In the genomic region with DNA sequence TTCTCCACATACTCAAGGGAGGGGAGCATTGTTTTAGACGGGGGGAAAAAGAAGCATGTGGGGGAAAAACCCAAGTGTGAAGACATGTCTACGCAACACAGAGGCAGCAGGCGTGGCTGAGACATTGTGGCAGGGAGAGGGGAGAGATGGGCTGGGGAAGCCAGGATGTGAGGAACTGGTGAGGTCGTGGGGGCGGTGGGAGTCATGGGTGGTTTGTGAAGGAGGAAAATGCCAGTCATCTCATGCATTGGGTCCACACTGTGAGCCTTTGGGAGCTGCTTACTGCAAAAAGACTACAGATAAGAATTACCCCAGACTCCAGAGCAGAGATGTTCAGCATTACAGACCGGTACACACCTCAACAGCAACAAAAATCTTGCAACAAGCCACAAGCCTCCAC, we compare ENCODE assay signal across 10 cellular contexts. TPM values are rescaled to one million over a fixed set of nuclear protein-coding genes. Genes with fewer than 3 reads are reported as not detected.
DNase-seq lines count a peak whose midpoint lies in the region; ATAC-seq, FAIRE-seq and TF ChIP-seq lines count a peak whose summit lies in the region.
"Had no signal": no experiment of that assay in that cellular context is flagged by ENCODE, and none has a peak within 500 bp of the region (broad histone marks: within the 10 kb centered on the region; RNA-seq: fewer than 3 reads in every experiment).

No MANE protein-coding gene starts in this region.

- H3K79me2 ChIP-seq in trophoblast cell (ENCODE audit: control insufficient read depth, insufficient read depth, low read length, poor library complexity): no peaks in the 10 kb centered on the region

- no peak overlapping the region for H4K91ac ChIP-seq in trophoblast cell (ENCODE audit: low read depth, low read length)

- CTCF ChIA-PET in naive thymus-derived CD4-positive, alpha-beta T cell (lab: Charles Lee): no interaction called here

- no peak overlapping the region for H3K4me2 ChIP-seq in trophoblast cell (ENCODE audit: low read length)

- H2AK5ac ChIP-seq in trophoblast cell (ENCODE audit: low read length): no peak overlapping the region

- H3K9ac ChIP-seq in trophoblast cell (ENCODE audit: low read length): no peak overlapping the region

- H3K9me3 ChIP-seq in T-helper 17 cell (ENCODE audit: control insufficient read depth, low read length, poor library complexity, severe bottlenecking) (no peaks in the 10 kb centered on the region), trophoblast cell (ENCODE audit: insufficient read depth, low read depth, low read length) (peaks cover 9% of the 10 kb centered on the region)
- no peaks in the 10 kb centered on the region for H3K9me3 ChIP-seq in naive thymus-derived CD4-positive, alpha-beta T cell (ENCODE audit: control insufficient read depth in 2 of 3, low read length in 3 of 3)

- no peaks in the 10 kb centered on the region for H3K36me3 ChIP-seq in naive thymus-derived CD4-positive, alpha-beta T cell (ENCODE audit: control insufficient read depth in 2 of 3, insufficient read depth in 3 of 3, low read length in 3 of 3)
- H3K36me3 ChIP-seq in trophoblast cell (ENCODE audit: control insufficient read depth in 1 of 2, insufficient read depth in 2 of 2, low read length in 2 of 2): no peaks in the 10 kb centered on the region

- H2BK12ac ChIP-seq in trophoblast cell (ENCODE audit: low read length): no peak overlapping the region

- no peak overlapping the region for H3K23ac ChIP-seq in trophoblast cell (ENCODE audit: low read length)

- no peak overlapping the region for H2BK5ac ChIP-seq in trophoblast cell (ENCODE audit: low read depth, low read length, poor library complexity)

- H3K79me1 ChIP-seq in trophoblast cell (ENCODE audit: low read length): no peaks in the 10 kb centered on the region

- H4K8ac ChIP-seq in trophoblast cell (ENCODE audit: low read depth, low read length): no peak overlapping the region

- FAIRE-seq in D721Med (lab: Jason Lieb, UNC): no peak

- peak overlapping the region; percentile 38 for H3K4me3 ChIP-seq in naive thymus-derived CD4-positive, alpha-beta T cell (ENCODE audit: low read length)
- H3K4me3 ChIP-seq in trophoblast cell (ENCODE audit: low read depth, low read length): no peak overlapping the region

- POLR2A ChIA-PET in naive thymus-derived CD4-positive, alpha-beta T cell (lab: Charles Lee): no interaction called here

- H3K18ac ChIP-seq in trophoblast cell (ENCODE audit: low read length): no peak overlapping the region

- no peak overlapping the region for H3K27ac Mint-ChIP-seq in T-helper 17 cell
- peak overlapping the region; percentile 83 for H3K27ac Mint-ChIP-seq in activated T-helper 1 cell treated with anti-CD3 and anti-CD28 coated beads, Interleukin-12 subunit alpha, Interleukin-12 subunit beta, Interleukin-2, Interleukin-4 antibody, amounts not matched to agents 30 ng/mL and 10 ng/mL and 1 ng/mL, durations not matched to agents 14 hours and 24 hours and 36 hours
- peak overlapping the region in 1 of 9 donors; percentile 76 for H3K27ac Mint-ChIP-seq in naive thymus-derived CD4-positive, alpha-beta T cell

- peaks cover 8 to 30% of the 10 kb centered on the region in 2 donors for H3K4me1 ChIP-seq in naive thymus-derived CD4-positive, alpha-beta T cell (ENCODE audit: control insufficient read depth in 2 of 2, insufficient read depth in 2 of 2, low read length in 2 of 2)
- peaks cover 5 to 7% of the 10 kb centered on the region in 2 experiments for H3K4me1 ChIP-seq in trophoblast cell (ENCODE audit: control insufficient read depth in 1 of 2, insufficient read depth in 2 of 2, low read length in 2 of 2)

- H2AFZ ChIP-seq in trophoblast cell (ENCODE audit: insufficient read depth, low read length, poor library complexity): no peak overlapping the region

- intact Hi-C loops in activated T-helper 1 cell treated with anti-CD3 and anti-CD28 coated beads, Interleukin-12 subunit alpha, Interleukin-12 subunit beta, Interleukin-2, Interleukin-4 antibody, amounts not matched to agents 30 ng/mL and 10 ng/mL and 1 ng/mL, durations not matched to agents 14 hours and 24 hours and 36 hours (cut with micrococcal nuclease): loop anchor here (1.0 to 5.0 kb wide), 3 partner anchors 9 to 69 kb away; a partner anchor contains a TSS
- intact Hi-C loops in naive thymus-derived CD4-positive, alpha-beta T cell (cut with micrococcal nuclease): loop anchor here in 1 of 2 donors (1.0 kb wide), 1 partner anchor 17 kb away; no protein-coding TSS in a partner anchor

- H3K27ac ChIP-seq in naive thymus-derived CD4-positive, alpha-beta T cell (ENCODE audit: low read depth, low read length): no peak overlapping the region
- H3K27ac ChIP-seq in trophoblast cell (ENCODE audit: low read depth, low read length): no peak overlapping the region

- no peak for ATAC-seq in T-helper 17 cell
- ATAC-seq in naive thymus-derived CD4-positive, alpha-beta T cell: peak; percentile 43

- peaks cover 12% of the 10 kb centered on the region for H3K36me3 Mint-ChIP-seq in T-helper 17 cell (ENCODE audit: low read depth)
- H3K36me3 Mint-ChIP-seq in activated T-helper 1 cell treated with anti-CD3 and anti-CD28 coated beads, Interleukin-12 subunit alpha, Interleukin-12 subunit beta, Interleukin-2, Interleukin-4 antibody, amounts not matched to agents 30 ng/mL and 10 ng/mL and 1 ng/mL, durations not matched to agents 14 hours and 24 hours and 36 hours (ENCODE audit: low read depth): peaks cover 16% of the 10 kb centered on the region
- H3K36me3 Mint-ChIP-seq in naive thymus-derived CD4-positive, alpha-beta T cell: peaks cover 0 to 9% (median 0%) of the 10 kb centered on the region in 5 donors

- no peak overlapping the region for H4K12ac ChIP-seq in trophoblast cell (ENCODE audit: low read depth, low read length)

- H3K27me3 ChIP-seq in naive thymus-derived CD4-positive, alpha-beta T cell (ENCODE audit: control insufficient read depth in 2 of 2, insufficient read depth in 2 of 2, low read length in 2 of 2): peaks cover 0 to 6% of the 10 kb centered on the region in 2 donors
- peaks cover 33% of the 10 kb centered on the region for H3K27me3 ChIP-seq in trophoblast cell (ENCODE audit: insufficient read depth, low read length)

- no peaks in the 10 kb centered on the region for H3K9me3 Mint-ChIP-seq in activated T-helper 1 cell treated with anti-CD3 and anti-CD28 coated beads, Interleukin-12 subunit alpha, Interleukin-12 subunit beta, Interleukin-2, Interleukin-4 antibody, amounts not matched to agents 30 ng/mL and 10 ng/mL and 1 ng/mL, durations not matched to agents 14 hours and 24 hours and 36 hours
- peaks cover 0 to 20% (median 7%) of the 10 kb centered on the region in 11 donors for H3K9me3 Mint-ChIP-seq in naive thymus-derived CD4-positive, alpha-beta T cell

- DNase-seq in T-helper 17 cell (no peak), UCSD-AML1 (lab: John Stamatoyannopoulos, UW; ENCODE audit: unreplicated experiment) (no peak), D721Med (ENCODE audit: insufficient read length, low spot score) (no peak), trophoblast cell (no peak)
- no peak for DNase-seq in activated T-helper 1 cell treated with anti-CD3 and anti-CD28 coated beads, Interleukin-12 subunit alpha, Interleukin-12 subunit beta, Interleukin-2, Interleukin-4 antibody, amounts not matched to agents 30 ng/mL and 10 ng/mL and 1 ng/mL, durations not matched to agents 14 hours and 24 hours and 36 hours (ENCODE audit: low spot score)
- DNase-seq in naive thymus-derived CD4-positive, alpha-beta T cell: peak in 1 of 9 donors; percentile 68
- DNase-seq in stimulated activated CD8-positive, alpha-beta memory T cell treated with anti-CD3 and anti-CD28 coated beads, Interleukin-7, amount 100 ng/mL, for 48 hours (ENCODE audit: extremely low read depth in 1 of 2, low read depth in 1 of 2): peak; percentile 68 to 86
- DNase-seq: EL, NCI-H2029 had no signal

- peaks cover 25% of the 10 kb centered on the region for H3K4me1 Mint-ChIP-seq in T-helper 17 cell
- peaks cover 49% of the 10 kb centered on the region for H3K4me1 Mint-ChIP-seq in activated T-helper 1 cell treated with anti-CD3 and anti-CD28 coated beads, Interleukin-12 subunit alpha, Interleukin-12 subunit beta, Interleukin-2, Interleukin-4 antibody, amounts not matched to agents 30 ng/mL and 10 ng/mL and 1 ng/mL, durations not matched to agents 14 hours and 24 hours and 36 hours (ENCODE audit: low read depth)
- H3K4me1 Mint-ChIP-seq in naive thymus-derived CD4-positive, alpha-beta T cell: peaks cover 5 to 28% (median 17%) of the 10 kb centered on the region in 7 donors

- no peak for TF ChIP-seq CTCF in D721Med (IDR thresholded peaks at IDR 0.05; ENCODE audit: insufficient read depth, missing control alignments)

- H3K4ac ChIP-seq in trophoblast cell (ENCODE audit: low read depth, low read length): no peak overlapping the region

- no peak overlapping the region for H2BK120ac ChIP-seq in trophoblast cell (ENCODE audit: insufficient read depth, low read length, poor library complexity)

- peaks cover 25% of the 10 kb centered on the region for H3K27me3 Mint-ChIP-seq in T-helper 17 cell
- H3K27me3 Mint-ChIP-seq in activated T-helper 1 cell treated with anti-CD3 and anti-CD28 coated beads, Interleukin-12 subunit alpha, Interleukin-12 subunit beta, Interleukin-2, Interleukin-4 antibody, amounts not matched to agents 30 ng/mL and 10 ng/mL and 1 ng/mL, durations not matched to agents 14 hours and 24 hours and 36 hours (ENCODE audit: insufficient read depth): peaks cover 9% of the 10 kb centered on the region
- H3K27me3 Mint-ChIP-seq in naive thymus-derived CD4-positive, alpha-beta T cell: peaks cover 38 to 64% (median 51%) of the 10 kb centered on the region in 5 donors

- no peak overlapping the region for H3K14ac ChIP-seq in trophoblast cell (ENCODE audit: low read length)

- H3K4me3 Mint-ChIP-seq in T-helper 17 cell: peak overlapping the region; percentile 92
- H3K4me3 Mint-ChIP-seq in activated T-helper 1 cell treated with anti-CD3 and anti-CD28 coated beads, Interleukin-12 subunit alpha, Interleukin-12 subunit beta, Interleukin-2, Interleukin-4 antibody, amounts not matched to agents 30 ng/mL and 10 ng/mL and 1 ng/mL, durations not matched to agents 14 hours and 24 hours and 36 hours: peak overlapping the region; percentile 87
- peak overlapping the region in 8 of 10 donors; percentile 6 to 89 (median 53) for H3K4me3 Mint-ChIP-seq in naive thymus-derived CD4-positive, alpha-beta T cell

- no CpG with 5 or more reads among the region's 6 CpGs for WGBS in trophoblast cell (ENCODE audit: extremely low coverage, insufficient coverage, insufficient read length)

RNA-seq across cellular contexts. Expression of a gene that starts 2.1 kb away (rescaled TPM):
- 10 to 100 TPM in 1 of 2 donors, 1 to 10 TPM in 1; 8.5 to 16.8 TPM for total RNA-seq in T-helper 17 cell
- total RNA-seq in activated T-helper 1 cell treated with anti-CD3 and anti-CD28 coated beads, Interleukin-12 subunit alpha, Interleukin-12 subunit beta, Interleukin-2, Interleukin-4 antibody, amounts not matched to agents 30 ng/mL and 10 ng/mL and 1 ng/mL, durations not matched to agents 14 hours and 24 hours and 36 hours: 15.5 and 16.9 TPM in 2 replicates
- 10 to 100 TPM in 1 of 5 experiments, 1 to 10 TPM in 1, under 1 TPM in 1, not detected in 2; 0.66 to 15.3 (median 4.1) TPM for total RNA-seq in naive thymus-derived CD4-positive, alpha-beta T cell
- polyA plus RNA-seq in naive thymus-derived CD4-positive, alpha-beta T cell: under 1 TPM in 1 of 2 donors, not detected in 1; 0.21 TPM
- polyA plus RNA-seq in trophoblast cell (2013): 0.03 TPM in 1 of 2 replicates, not detected in the other
- total RNA-seq: HT1080 had no signal

Comparison
In these comparisons a context has a peak if more than half of its experiments do, and no peak if none do; other contexts are left out.
1. DNase-seq: peak in stimulated activated CD8-positive, alpha-beta memory T cell treated with anti-CD3 and anti-CD28 coated beads, Interleukin-7, amount 100 ng/mL, for 48 hours (2 of 2); none in T-helper 17 cell (0 of 3), activated T-helper 1 cell treated with anti-CD3 and anti-CD28 coated beads, Interleukin-12 subunit alpha, Interleukin-12 subunit beta, Interleukin-2, Interleukin-4 antibody, amounts not matched to agents 30 ng/mL and 10 ng/mL and 1 ng/mL, durations not matched to agents 14 hours and 24 hours and 36 hours (single experiment), UCSD-AML1 (single experiment), D721Med (single experiment) and trophoblast cell (0 of 2).
2. Peak in every context shown above with its lines, with median percentiles within 50 percentile points of each other: H3K4me3 Mint-ChIP-seq.